ENCODE assay signal across 24 cellular contexts in genomic region chr3:25902586-25902985, GRCh38.
"Had no signal": no experiment of that assay in that cellular context is flagged by ENCODE, and none has a peak within 500 bp of the region (broad histone marks: within the 10 kb centered on the region; RNA-seq: fewer than 3 reads in every experiment).

No MANE protein-coding gene starts in this region.

- H3K4me3 ChIP-seq: Peyer's patch, SJSA1 had no signal

- H3K9me3 Mint-ChIP-seq: activated naive CD4-positive, alpha-beta T cell treated with anti-CD3 and anti-CD28 coated beads, Interleukin-2, amount 50 U/mL, for 24 hours; activated naive CD8-positive, alpha-beta T cell treated with anti-CD3 and anti-CD28 coated beads, Interleukin-2, amount 50 U/mL, for 24 hours had no signal

- H3K27ac ChIP-seq: Peyer's patch, RWPE1, SJSA1 had no signal

- ATAC-seq: activated CD8-positive, alpha-beta T cell treated with anti-CD3 and anti-CD28 coated beads, Interleukin-2, amount 10 ng/mL, durations not matched to agents 7 days and 5 days; activated naive CD8-positive, alpha-beta T cell treated with anti-CD3 and anti-CD28 coated beads, Interleukin-2, amount 50 U/mL, for 24 hours; SK-N-SH treated with all-trans-retinoic acid at 6 μM for 48 hours had no signal

- H3K9me3 ChIP-seq: Peyer's patch, SJSA1 had no signal

- H3K4me1 ChIP-seq: Peyer's patch, SJSA1 had no signal

- H3K27me3 ChIP-seq: Peyer's patch, SJSA1 had no signal

- H3K36me3 Mint-ChIP-seq: activated naive CD4-positive, alpha-beta T cell treated with anti-CD3 and anti-CD28 coated beads, Interleukin-2, amount 50 U/mL, for 24 hours; WTC11 had no signal

- H3K4me3 Mint-ChIP-seq: activated CD8-positive, alpha-beta T cell treated with anti-CD3 and anti-CD28 coated beads, Interleukin-2, amount 10 ng/mL, durations not matched to agents 7 days and 5 days; activated naive CD4-positive, alpha-beta T cell treated with anti-CD3 and anti-CD28 coated beads, Interleukin-2, amount 50 U/mL, for 24 hours; activated naive CD8-positive, alpha-beta T cell treated with anti-CD3 and anti-CD28 coated beads, Interleukin-2, amount 50 U/mL, for 24 hours; WTC11 had no signal

- H3K27me3 Mint-ChIP-seq: activated naive CD4-positive, alpha-beta T cell treated with anti-CD3 and anti-CD28 coated beads, Interleukin-2, amount 50 U/mL, for 24 hours; activated naive CD8-positive, alpha-beta T cell treated with anti-CD3 and anti-CD28 coated beads, Interleukin-2, amount 50 U/mL, for 24 hours had no signal

- DNase-seq: activated CD4-positive, alpha-beta T cell treated with anti-CD3 and anti-CD28 coated beads for 48 hours; activated CD4-positive, alpha-beta T cell treated with anti-CD3 and anti-CD28 coated beads, Interleukin-2, amount 50 U/mL, for 4 hours; activated CD4-positive, CD25-positive, alpha-beta regulatory T cell treated with anti-CD3 and anti-CD28 coated beads, Interleukin-2, amount 50 U/mL, for 72 hours; activated CD8-positive, alpha-beta memory T cell treated with anti-CD3 and anti-CD28 coated beads, Interleukin-2, amount 50 U/mL, for 48 hours; activated CD8-positive, alpha-beta T cell treated with anti-CD3 and anti-CD28 coated beads, Interleukin-2, amount 10 ng/mL, durations not matched to agents 7 days and 5 days; activated naive CD4-positive, alpha-beta T cell; activated naive CD8-positive, alpha-beta T cell treated with anti-CD3 and anti-CD28 coated beads, Interleukin-2, amount 50 U/mL, for 24 hours; activated T-cell treated with anti-CD3 and anti-CD28 coated beads, Interleukin-2, amount 50 U/mL, for 1 hour; amniotic stem cell; Karpas-422; NCI-H1105 treated with DMSO at 0.1 percent for 48 hours; NCI-H1436 treated with DMSO at 0.1 percent for 48 hours; NCI-H187; NCI-H2081; NCI-H446; NCI-H524; Peyer's patch; SHP77; SW 1271 had no signal

- H3K27ac Mint-ChIP-seq: activated CD8-positive, alpha-beta T cell treated with anti-CD3 and anti-CD28 coated beads, Interleukin-2, amount 10 ng/mL, durations not matched to agents 7 days and 5 days; activated naive CD4-positive, alpha-beta T cell treated with anti-CD3 and anti-CD28 coated beads, Interleukin-2, amount 50 U/mL, for 24 hours; activated naive CD8-positive, alpha-beta T cell treated with anti-CD3 and anti-CD28 coated beads, Interleukin-2, amount 50 U/mL, for 24 hours; WTC11 had no signal

- H3K36me3 ChIP-seq: Peyer's patch, SJSA1 had no signal
